In the genomic region with DNA sequence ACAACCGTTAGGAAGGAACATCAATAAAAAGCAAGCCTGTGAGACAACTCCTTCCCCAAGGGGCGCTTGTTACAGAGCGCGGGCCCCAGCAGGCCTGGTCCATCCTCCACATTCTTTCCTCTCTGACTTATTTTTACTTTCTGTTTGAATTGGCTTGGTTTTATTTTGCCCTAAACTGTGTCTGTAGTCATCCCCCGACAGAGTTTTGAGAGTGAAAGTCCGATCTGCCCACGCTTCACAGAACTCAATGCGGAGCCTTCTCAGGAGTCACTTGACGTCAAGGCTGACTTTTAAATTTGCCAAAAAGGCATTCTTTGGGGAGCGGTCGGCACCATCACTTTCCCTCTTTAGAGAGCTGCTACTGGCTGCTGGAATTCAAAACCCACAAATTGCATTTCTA, we compare ENCODE assay signal across 8 cellular contexts.
DNase-seq lines count a peak whose midpoint lies in the region; ATAC-seq and TF ChIP-seq lines count a peak whose summit lies in the region.

No MANE protein-coding gene starts in this region.

- peak; percentile 22 for TF ChIP-seq CTCF in fibroblast of pulmonary artery (IDR thresholded peaks at IDR 0.05; ENCODE audit: low read length, missing control alignments)

- intact Hi-C loops in head of caudate nucleus (cut with DNase I), result no loop called here

- peak overlapping the region in 18 of 21 experiments; percentile 8 to 84 (median 68) for H3K27ac ChIP-seq in skin epidermis

- H3K4me3 ChIP-seq in fibroblast of pulmonary artery (replicated peaks; ENCODE audit: low read depth, low read length), result peak overlapping the region; percentile 27
- H3K4me3 ChIP-seq in skin epidermis, result peak overlapping the region in 3 of 7 experiments; percentile 5 to 17 (median 14)

- ATAC-seq in HG03108 (IDR thresholded peaks at IDR 0.05; ENCODE audit: unreplicated experiment), result peak; percentile 98

- DNase-seq in GM19238 (ENCODE audit: insufficient read length, low spot score), result peak; percentile 90
- DNase-seq in activated CD8-positive, alpha-beta memory T cell treated with anti-CD3 and anti-CD28 coated beads, Interleukin-2, amount 50 U/mL, for 4 hours, result peak; percentile 50
- peak; percentile 88 for DNase-seq in fibroblast of pulmonary artery (ENCODE audit: low read depth)
- DNase-seq in NOMO-1 (lab: John Stamatoyannopoulos, UW; ENCODE audit: unreplicated experiment in 2 of 2), result no peak
- no peak for DNase-seq in NCI-H748 (lab: John Stamatoyannopoulos, UW; ENCODE audit: unreplicated experiment)
- no peak for DNase-seq in head of caudate nucleus

Comparison
In these comparisons a context has a peak if more than half of its experiments do, and no peak if none do; other contexts are left out.
1. DNase-seq: peak in GM19238 (single experiment), activated CD8-positive, alpha-beta memory T cell treated with anti-CD3 and anti-CD28 coated beads, Interleukin-2, amount 50 U/mL, for 4 hours (single experiment) and fibroblast of pulmonary artery (single experiment); none in NOMO-1 (0 of 2), NCI-H748 (single experiment) and head of caudate nucleus (0 of 42).